In genomic region chr4:1351854-1352633, GRCh38 we compare ENCODE assay signal across 8 cellular contexts. TPM values are rescaled to one million over a fixed set of nuclear protein-coding genes. Genes with fewer than 3 reads are reported as not detected.
A peak's percentile ranks its signal among the peaks of the same experiment; 100 is the strongest.
DNase-seq lines count a peak whose midpoint lies in the region; ATAC-seq and TF ChIP-seq lines count a peak whose summit lies in the region.

No MANE protein-coding gene starts in this region.

- H4K20me1 ChIP-seq in Karpas-422 (ENCODE audit: insufficient read depth, low read depth, low read length) (no peaks in the 10 kb centered on the region), SK-N-SH (ENCODE audit: insufficient read depth) (peaks cover 4% of the 10 kb centered on the region)

- H3K9me3 ChIP-seq in Karpas-422 (ENCODE audit: low read length) = no peaks in the 10 kb centered on the region
- H3K9me3 ChIP-seq in SK-N-SH = no peaks in the 10 kb centered on the region
- no peaks in the 10 kb centered on the region for H3K9me3 ChIP-seq in parathyroid adenoma (ENCODE audit: control insufficient read depth, low read length)
- no peaks in the 10 kb centered on the region for H3K9me3 ChIP-seq in tibial artery

- peak overlapping the region; percentile 27; the same call in 1 of the 2 replicates for H3K9ac ChIP-seq in Karpas-422 (ENCODE audit: low read length)
- H3K9ac ChIP-seq in SK-N-SH = no peak overlapping the region
- H3K9ac ChIP-seq in parathyroid adenoma = no peak overlapping the region

- POLR2A ChIA-PET in SK-N-SH (lab: Yijun Ruan, JAX) = no interaction called here

- H3F3A ChIP-seq in SK-N-SH (replicated peaks; ENCODE audit: insufficient read depth) = peaks cover 6% of the 10 kb centered on the region

- H3K36me3 ChIP-seq in Karpas-422 (ENCODE audit: insufficient read depth, low read length) = no peaks in the 10 kb centered on the region
- peaks cover 9 to 28% of the 10 kb centered on the region in 2 experiments for H3K36me3 ChIP-seq in SK-N-SH (replicated peaks in 1 of 2; ENCODE audit: control insufficient read depth in 1 of 2, insufficient read depth in 2 of 2, low read length in 1 of 2)
- H3K36me3 ChIP-seq in parathyroid adenoma (ENCODE audit: control insufficient read depth, insufficient read depth, low read length) = no peaks in the 10 kb centered on the region
- peaks cover 12 to 55% (median 48%) of the 10 kb centered on the region in 3 donors for H3K36me3 ChIP-seq in tibial artery

- intact Hi-C loops in tibial artery (cut with DNase I; ENCODE audit: low total_unique reads) = loop anchor here (10.0 kb wide), 1 partner anchor 217 kb away; no protein-coding TSS in a partner anchor

- H3K4me2 ChIP-seq in Karpas-422 (ENCODE audit: low read depth, low read length, poor library complexity, severe bottlenecking) (no peak overlapping the region), SK-N-SH (no peak overlapping the region), parathyroid adenoma (ENCODE audit: low read length) (no peak overlapping the region)

- no peak overlapping the region for H3K27ac ChIP-seq in Karpas-422 (ENCODE audit: low read length)
- no peak overlapping the region for H3K27ac ChIP-seq in SK-N-SH (ENCODE audit: low read depth in 2 of 2, low read length in 1 of 2)
- no peak overlapping the region for H3K27ac ChIP-seq in parathyroid adenoma
- H3K27ac ChIP-seq in tibial artery = no peak overlapping the region

- H3K27me3 ChIP-seq in Karpas-422 (ENCODE audit: low read length) (no peaks in the 10 kb centered on the region), SK-N-SH (ENCODE audit: insufficient read depth) (no peaks in the 10 kb centered on the region), parathyroid adenoma (ENCODE audit: control insufficient read depth, insufficient read depth, low read length) (no peaks in the 10 kb centered on the region), tibial artery (no peaks in the 10 kb centered on the region)

- 44% methylated on average over 17 of the region's 26 CpGs for WGBS in SK-N-SH (ENCODE audit: low lambda C conversion rate)

- CTCF ChIA-PET in SK-N-SH (lab: Yijun Ruan, JAX) = interaction anchor here (0.6 to 9.5 kb wide), 11 partner anchors 16 to 278 kb away, joined by 3 to 98 read pairs (median 4); no protein-coding TSS in a partner anchor

- H2AFZ ChIP-seq in Karpas-422 (ENCODE audit: low read length) (no peak overlapping the region; the same call in 1 of the 2 replicates), SK-N-SH (ENCODE audit: low read depth) (no peak overlapping the region; the same call in 1 of the 2 replicates), parathyroid adenoma (peak overlapping the region; percentile 23)

- TF ChIP-seq RAD21 in SK-N-SH (IDR thresholded peaks at IDR 0.05; ENCODE audit: low read length) = peak; percentile 70

- peak; percentile 91 for TF ChIP-seq CTCF in SK-N-SH (IDR thresholded peaks at IDR 0.05)
- TF ChIP-seq CTCF in parathyroid adenoma (IDR thresholded peaks at IDR 0.05) = peak; percentile 77
- peak; percentile 83 to 91 for TF ChIP-seq CTCF in tibial artery (IDR thresholded peaks at IDR 0.05)

- H3K4me1 ChIP-seq in Karpas-422 (ENCODE audit: low read length) (peaks cover 17% of the 10 kb centered on the region), SK-N-SH (ENCODE audit: control insufficient read depth in 1 of 2, insufficient read depth in 2 of 2, low read depth in 1 of 2, low read length in 1 of 2) (peaks cover 0 to 14% of the 10 kb centered on the region in 2 experiments; a peak in 1 of 4 replicates), parathyroid adenoma (no peaks in the 10 kb centered on the region), tibial artery (peaks cover 0 to 21% (median 14%) of the 10 kb centered on the region in 4 donors)

- TF ChIP-seq EP300 in SK-N-SH (IDR thresholded peaks at IDR 0.05; ENCODE audit: borderline replicate concordance in 1 of 2, low read depth in 1 of 2, low read length in 1 of 2) = no peak

- DNase-seq in EL (peak; percentile 64), Karpas-422 (peak; percentile 94), SK-N-SH (peak; percentile 91), germinal center (ENCODE audit: low spot score) (peak; percentile 85), tibial artery (peak; percentile 78 to 87)
- DNase-seq in activated gamma-delta T cell treated with anti-CD3 and anti-CD28 coated beads, Interleukin-2, amount 50 U/mL, for 16 hours (ENCODE audit: low read depth) = peak; percentile 87

- no peaks in the 10 kb centered on the region for H3K9me2 ChIP-seq in Karpas-422 (replicated peaks; ENCODE audit: insufficient read depth, low read length)
- no peaks in the 10 kb centered on the region for H3K9me2 ChIP-seq in SK-N-SH

- no peak overlapping the region for H3K4me3 ChIP-seq in Karpas-422 (ENCODE audit: low read length)
- peak overlapping the region in 1 of 2 experiments; percentile 17; a peak in 1 of 4 replicates for H3K4me3 ChIP-seq in SK-N-SH (ENCODE audit: low read depth in 2 of 2, low read length in 1 of 2)
- H3K4me3 ChIP-seq in parathyroid adenoma (ENCODE audit: low read depth, low read length) = no peak overlapping the region
- H3K4me3 ChIP-seq in tibial artery = no peak overlapping the region

- H3K79me2 ChIP-seq in Karpas-422 (ENCODE audit: low read length) (peaks cover 24% of the 10 kb centered on the region), SK-N-SH (ENCODE audit: insufficient read depth) (peaks cover 32% of the 10 kb centered on the region), parathyroid adenoma (no peaks in the 10 kb centered on the region)

- no peak for ATAC-seq in HG03108 (IDR thresholded peaks at IDR 0.05; ENCODE audit: unreplicated experiment)

TF ChIP-seq in SK-N-SH, 30 proteins besides CTCF, POLR2A, EP300 and RAD21 (continues in another document):
- no peak for TF ChIP-seq POLR2AphosphoS5 (IDR thresholded peaks at IDR 0.05; ENCODE audit: low read depth, low read length)
- TF ChIP-seq TAF1 (IDR thresholded peaks at IDR 0.05; ENCODE audit: borderline replicate concordance, low read depth, low read length) = no peak
- no peak for TF ChIP-seq MAX (IDR thresholded peaks at IDR 0.05; ENCODE audit: low read depth)
- TF ChIP-seq IRF3 (IDR thresholded peaks at IDR 0.05; ENCODE audit: low read depth, low read length) = no peak
- no peak for TF ChIP-seq ZBTB33 (IDR thresholded peaks at IDR 0.05; ENCODE audit: borderline replicate concordance, low read depth)
- TF ChIP-seq REST (IDR thresholded peaks at IDR 0.05; ENCODE audit: low read depth, low read length) = no peak

RNA-seq across cellular contexts. Expression of gene UVSSA, which starts 5.0 kb away (rescaled TPM):
- 12.4 and 16.2 TPM in 2 replicates for total RNA-seq in Karpas-422 (2014; rRNA removed; shearing (Covaris generic); ENCODE audit: low replicate concordance)
- polyA plus RNA-seq in SK-N-SH (2012; rRNA removed) = 14.5 and 14.9 TPM in 2 replicates
- 5.2 and 6.2 TPM in 2 replicates for polyA plus RNA-seq in SK-N-SH (2012; cell fraction: cytosol; rRNA removed)
- 74.4 and 110 TPM in 2 replicates for polyA plus RNA-seq in SK-N-SH (2012; cell fraction: nucleus; rRNA removed)

RNA-seq across cellular contexts. Expression of gene NKX1-1, which starts 54.2 kb away (rescaled TPM):
- not detected in 2 replicates for total RNA-seq in Karpas-422 (2014; rRNA removed; shearing (Covaris generic); ENCODE audit: low replicate concordance)
- not detected in 2 replicates for polyA plus RNA-seq in SK-N-SH (2012; rRNA removed)
- polyA plus RNA-seq in SK-N-SH (2012; cell fraction: cytosol; rRNA removed) = not detected in 2 replicates
- polyA plus RNA-seq in SK-N-SH (2012; cell fraction: nucleus; rRNA removed) = not detected in 2 replicates
